In the genomic region with DNA sequence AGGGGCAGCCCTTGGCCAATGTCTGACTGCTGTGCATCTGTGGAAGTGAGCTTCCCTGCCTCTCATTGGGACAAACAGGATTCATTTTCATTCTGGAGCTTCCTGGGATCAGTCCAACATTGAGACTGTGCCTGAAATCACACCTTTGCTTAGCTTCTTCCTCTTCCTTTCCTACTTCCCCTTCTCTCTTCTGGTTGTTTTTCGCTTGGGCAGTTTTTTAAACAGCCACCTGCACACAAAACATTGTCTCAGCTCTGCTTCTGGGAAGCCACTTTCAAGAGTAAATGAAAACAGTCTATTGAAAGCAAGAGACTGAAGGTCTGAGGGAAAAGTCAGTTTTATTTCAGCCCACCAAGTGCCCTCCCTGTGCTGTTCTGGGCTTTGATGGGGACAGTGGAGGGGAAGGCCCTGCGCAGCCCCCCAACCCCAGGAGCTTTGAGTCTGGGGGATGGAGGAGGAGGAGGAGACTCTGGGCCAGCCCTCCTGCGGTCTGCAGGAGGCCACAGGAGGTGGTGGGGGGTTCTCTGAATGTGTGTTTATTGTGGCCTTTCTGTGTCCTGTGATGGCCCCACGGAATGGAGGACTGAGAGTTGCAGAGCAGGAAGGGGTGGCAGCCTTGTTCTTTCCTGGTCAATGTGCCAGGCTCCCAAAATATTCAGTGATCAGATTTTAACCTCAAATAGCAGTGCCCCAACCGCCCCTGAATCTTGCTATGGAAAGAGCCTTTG, we compare ENCODE assay signal across 2 cellular contexts.
TF ChIP-seq lines count a peak whose summit lies in the region.

No MANE protein-coding gene starts in this region.

TF ChIP-seq in GM23338, 12 proteins besides CTCF, POLR2A, EP300 and RAD21 (continues in another document):
- TF ChIP-seq, protein P1, sequence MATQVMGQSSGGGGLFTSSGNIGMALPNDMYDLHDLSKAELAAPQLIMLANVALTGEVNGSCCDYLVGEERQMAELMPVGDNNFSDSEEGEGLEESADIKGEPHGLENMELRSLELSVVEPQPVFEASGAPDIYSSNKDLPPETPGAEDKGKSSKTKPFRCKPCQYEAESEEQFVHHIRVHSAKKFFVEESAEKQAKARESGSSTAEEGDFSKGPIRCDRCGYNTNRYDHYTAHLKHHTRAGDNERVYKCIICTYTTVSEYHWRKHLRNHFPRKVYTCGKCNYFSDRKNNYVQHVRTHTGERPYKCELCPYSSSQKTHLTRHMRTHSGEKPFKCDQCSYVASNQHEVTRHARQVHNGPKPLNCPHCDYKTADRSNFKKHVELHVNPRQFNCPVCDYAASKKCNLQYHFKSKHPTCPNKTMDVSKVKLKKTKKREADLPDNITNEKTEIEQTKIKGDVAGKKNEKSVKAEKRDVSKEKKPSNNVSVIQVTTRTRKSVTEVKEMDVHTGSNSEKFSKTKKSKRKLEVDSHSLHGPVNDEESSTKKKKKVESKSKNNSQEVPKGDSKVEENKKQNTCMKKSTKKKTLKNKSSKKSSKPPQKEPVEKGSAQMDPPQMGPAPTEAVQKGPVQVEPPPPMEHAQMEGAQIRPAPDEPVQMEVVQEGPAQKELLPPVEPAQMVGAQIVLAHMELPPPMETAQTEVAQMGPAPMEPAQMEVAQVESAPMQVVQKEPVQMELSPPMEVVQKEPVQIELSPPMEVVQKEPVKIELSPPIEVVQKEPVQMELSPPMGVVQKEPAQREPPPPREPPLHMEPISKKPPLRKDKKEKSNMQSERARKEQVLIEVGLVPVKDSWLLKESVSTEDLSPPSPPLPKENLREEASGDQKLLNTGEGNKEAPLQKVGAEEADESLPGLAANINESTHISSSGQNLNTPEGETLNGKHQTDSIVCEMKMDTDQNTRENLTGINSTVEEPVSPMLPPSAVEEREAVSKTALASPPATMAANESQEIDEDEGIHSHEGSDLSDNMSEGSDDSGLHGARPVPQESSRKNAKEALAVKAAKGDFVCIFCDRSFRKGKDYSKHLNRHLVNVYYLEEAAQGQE (IDR thresholded peaks at IDR 0.05; ENCODE audit: unreplicated experiment): no peak
- TF ChIP-seq POLR2AphosphoS5 (IDR thresholded peaks at IDR 0.05; ENCODE audit: low read depth) (no peak), NANOG (IDR thresholded peaks at IDR 0.05; ENCODE audit: borderline replicate concordance) (no peak), ZNF114 (CRISPR knock-in tag; IDR thresholded peaks at IDR 0.05) (no peak), STAT1 (IDR thresholded peaks at IDR 0.05; ENCODE audit: unreplicated experiment) (no peak), EZH2 (IDR thresholded peaks at IDR 0.05; ENCODE audit: low read depth, unreplicated experiment) (no peak), JUNB (IDR thresholded peaks at IDR 0.05; ENCODE audit: unreplicated experiment) (no peak), ZNF331 (CRISPR knock-in tag; IDR thresholded peaks at IDR 0.05; ENCODE audit: low read depth) (no peak), EZH2phosphoT487 (IDR thresholded peaks at IDR 0.05; ENCODE audit: unreplicated experiment) (no peak)
- TF ChIP-seq, protein P2, sequence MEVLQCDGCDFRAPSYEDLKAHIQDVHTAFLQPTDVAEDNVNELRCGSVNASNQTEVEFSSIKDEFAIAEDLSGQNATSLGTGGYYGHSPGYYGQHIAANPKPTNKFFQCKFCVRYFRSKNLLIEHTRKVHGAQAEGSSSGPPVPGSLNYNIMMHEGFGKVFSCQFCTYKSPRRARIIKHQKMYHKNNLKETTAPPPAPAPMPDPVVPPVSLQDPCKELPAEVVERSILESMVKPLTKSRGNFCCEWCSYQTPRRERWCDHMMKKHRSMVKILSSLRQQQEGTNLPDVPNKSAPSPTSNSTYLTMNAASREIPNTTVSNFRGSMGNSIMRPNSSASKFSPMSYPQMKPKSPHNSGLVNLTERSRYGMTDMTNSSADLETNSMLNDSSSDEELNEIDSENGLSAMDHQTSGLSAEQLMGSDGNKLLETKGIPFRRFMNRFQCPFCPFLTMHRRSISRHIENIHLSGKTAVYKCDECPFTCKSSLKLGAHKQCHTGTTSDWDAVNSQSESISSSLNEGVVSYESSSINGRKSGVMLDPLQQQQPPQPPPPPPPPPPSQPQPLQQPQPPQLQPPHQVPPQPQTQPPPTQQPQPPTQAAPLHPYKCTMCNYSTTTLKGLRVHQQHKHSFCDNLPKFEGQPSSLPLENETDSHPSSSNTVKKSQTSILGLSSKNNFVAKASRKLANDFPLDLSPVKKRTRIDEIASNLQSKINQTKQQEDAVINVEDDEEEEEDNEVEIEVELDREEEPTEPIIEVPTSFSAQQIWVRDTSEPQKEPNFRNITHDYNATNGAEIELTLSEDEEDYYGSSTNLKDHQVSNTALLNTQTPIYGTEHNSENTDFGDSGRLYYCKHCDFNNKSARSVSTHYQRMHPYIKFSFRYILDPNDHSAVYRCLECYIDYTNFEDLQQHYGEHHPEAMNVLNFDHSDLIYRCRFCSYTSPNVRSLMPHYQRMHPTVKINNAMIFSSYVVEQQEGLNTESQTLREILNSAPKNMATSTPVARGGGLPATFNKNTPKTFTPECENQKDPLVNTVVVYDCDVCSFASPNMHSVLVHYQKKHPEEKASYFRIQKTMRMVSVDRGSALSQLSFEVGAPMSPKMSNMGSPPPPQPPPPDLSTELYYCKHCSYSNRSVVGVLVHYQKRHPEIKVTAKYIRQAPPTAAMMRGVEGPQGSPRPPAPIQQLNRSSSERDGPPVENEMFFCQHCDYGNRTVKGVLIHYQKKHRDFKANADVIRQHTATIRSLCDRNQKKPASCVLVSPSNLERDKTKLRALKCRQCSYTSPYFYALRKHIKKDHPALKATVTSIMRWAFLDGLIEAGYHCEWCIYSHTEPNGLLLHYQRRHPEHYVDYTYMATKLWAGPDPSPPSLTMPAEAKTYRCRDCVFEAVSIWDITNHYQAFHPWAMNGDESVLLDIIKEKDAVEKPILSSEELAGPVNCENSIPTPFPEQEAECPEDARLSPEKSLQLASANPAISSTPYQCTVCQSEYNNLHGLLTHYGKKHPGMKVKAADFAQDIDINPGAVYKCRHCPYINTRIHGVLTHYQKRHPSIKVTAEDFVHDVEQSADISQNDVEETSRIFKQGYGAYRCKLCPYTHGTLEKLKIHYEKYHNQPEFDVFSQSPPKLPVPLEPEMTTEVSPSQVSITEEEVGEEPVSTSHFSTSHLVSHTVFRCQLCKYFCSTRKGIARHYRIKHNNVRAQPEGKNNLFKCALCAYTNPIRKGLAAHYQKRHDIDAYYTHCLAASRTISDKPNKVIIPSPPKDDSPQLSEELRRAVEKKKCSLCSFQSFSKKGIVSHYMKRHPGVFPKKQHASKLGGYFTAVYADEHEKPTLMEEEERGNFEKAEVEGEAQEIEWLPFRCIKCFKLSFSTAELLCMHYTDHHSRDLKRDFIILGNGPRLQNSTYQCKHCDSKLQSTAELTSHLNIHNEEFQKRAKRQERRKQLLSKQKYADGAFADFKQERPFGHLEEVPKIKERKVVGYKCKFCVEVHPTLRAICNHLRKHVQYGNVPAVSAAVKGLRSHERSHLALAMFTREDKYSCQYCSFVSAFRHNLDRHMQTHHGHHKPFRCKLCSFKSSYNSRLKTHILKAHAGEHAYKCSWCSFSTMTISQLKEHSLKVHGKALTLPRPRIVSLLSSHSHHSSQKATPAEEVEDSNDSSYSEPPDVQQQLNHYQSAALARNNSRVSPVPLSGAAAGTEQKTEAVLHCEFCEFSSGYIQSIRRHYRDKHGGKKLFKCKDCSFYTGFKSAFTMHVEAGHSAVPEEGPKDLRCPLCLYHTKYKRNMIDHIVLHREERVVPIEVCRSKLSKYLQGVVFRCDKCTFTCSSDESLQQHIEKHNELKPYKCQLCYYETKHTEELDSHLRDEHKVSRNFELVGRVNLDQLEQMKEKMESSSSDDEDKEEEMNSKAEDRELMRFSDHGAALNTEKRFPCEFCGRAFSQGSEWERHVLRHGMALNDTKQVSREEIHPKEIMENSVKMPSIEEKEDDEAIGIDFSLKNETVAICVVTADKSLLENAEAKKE (CRISPR knock-in tag; IDR thresholded peaks at IDR 0.05): no peak

TF ChIP-seq in SK-N-SH, 30 proteins besides CTCF, POLR2A, EP300 and RAD21:
- TF ChIP-seq, protein P3, sequence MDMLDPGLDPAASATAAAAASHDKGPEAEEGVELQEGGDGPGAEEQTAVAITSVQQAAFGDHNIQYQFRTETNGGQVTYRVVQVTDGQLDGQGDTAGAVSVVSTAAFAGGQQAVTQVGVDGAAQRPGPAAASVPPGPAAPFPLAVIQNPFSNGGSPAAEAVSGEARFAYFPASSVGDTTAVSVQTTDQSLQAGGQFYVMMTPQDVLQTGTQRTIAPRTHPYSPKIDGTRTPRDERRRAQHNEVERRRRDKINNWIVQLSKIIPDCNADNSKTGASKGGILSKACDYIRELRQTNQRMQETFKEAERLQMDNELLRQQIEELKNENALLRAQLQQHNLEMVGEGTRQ (IDR thresholded peaks at IDR 0.05; ENCODE audit: borderline replicate concordance, low read depth, low read length): no peak
- TF ChIP-seq EZH2phosphoT487 (IDR thresholded peaks at IDR 0.05; ENCODE audit: borderline replicate concordance, low read depth) (no peak), GATA2 (CRISPR knock-in tag; IDR thresholded peaks at IDR 0.05) (no peak), NRF1 (IDR thresholded peaks at IDR 0.05; ENCODE audit: low read depth, low read length) (no peak), JUND (IDR thresholded peaks at IDR 0.05) (no peak), MEF2A (IDR thresholded peaks at IDR 0.05; ENCODE audit: borderline replicate concordance, low read depth) (no peak), RCOR1 (IDR thresholded peaks at IDR 0.05; ENCODE audit: low read length) (no peak), FOXJ3 (CRISPR knock-in tag; IDR thresholded peaks at IDR 0.05) (no peak), CHD2 (IDR thresholded peaks at IDR 0.05; ENCODE audit: low read length, partially characterized antibody) (no peak), RXRA (IDR thresholded peaks at IDR 0.05; ENCODE audit: borderline replicate concordance, low read depth) (no peak), FOSL2 (IDR thresholded peaks at IDR 0.05; ENCODE audit: borderline replicate concordance, low read depth) (no peak), NFIC (IDR thresholded peaks at IDR 0.05; ENCODE audit: borderline replicate concordance) (no peak), POLR2AphosphoS5 (IDR thresholded peaks at IDR 0.05; ENCODE audit: low read depth, low read length) (no peak), MXI1 (IDR thresholded peaks at IDR 0.05; ENCODE audit: low read depth, low read length) (no peak), TCF12 (IDR thresholded peaks at IDR 0.05) (no peak)
- TF ChIP-seq, protein P1 (IDR thresholded peaks at IDR 0.05; ENCODE audit: low read depth, low read length): no peak
- TF ChIP-seq, protein P4, sequence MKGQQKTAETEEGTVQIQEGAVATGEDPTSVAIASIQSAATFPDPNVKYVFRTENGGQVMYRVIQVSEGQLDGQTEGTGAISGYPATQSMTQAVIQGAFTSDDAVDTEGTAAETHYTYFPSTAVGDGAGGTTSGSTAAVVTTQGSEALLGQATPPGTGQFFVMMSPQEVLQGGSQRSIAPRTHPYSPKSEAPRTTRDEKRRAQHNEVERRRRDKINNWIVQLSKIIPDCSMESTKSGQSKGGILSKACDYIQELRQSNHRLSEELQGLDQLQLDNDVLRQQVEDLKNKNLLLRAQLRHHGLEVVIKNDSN (IDR thresholded peaks at IDR 0.05; ENCODE audit: borderline replicate concordance, low read depth): no peak
- TF ChIP-seq, protein P5, sequence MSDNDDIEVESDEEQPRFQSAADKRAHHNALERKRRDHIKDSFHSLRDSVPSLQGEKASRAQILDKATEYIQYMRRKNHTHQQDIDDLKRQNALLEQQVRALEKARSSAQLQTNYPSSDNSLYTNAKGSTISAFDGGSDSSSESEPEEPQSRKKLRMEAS (IDR thresholded peaks at IDR 0.05; ENCODE audit: low read depth): no peak
